Comparison of ENCODE assay signal across 28 cellular contexts in the genomic region with DNA sequence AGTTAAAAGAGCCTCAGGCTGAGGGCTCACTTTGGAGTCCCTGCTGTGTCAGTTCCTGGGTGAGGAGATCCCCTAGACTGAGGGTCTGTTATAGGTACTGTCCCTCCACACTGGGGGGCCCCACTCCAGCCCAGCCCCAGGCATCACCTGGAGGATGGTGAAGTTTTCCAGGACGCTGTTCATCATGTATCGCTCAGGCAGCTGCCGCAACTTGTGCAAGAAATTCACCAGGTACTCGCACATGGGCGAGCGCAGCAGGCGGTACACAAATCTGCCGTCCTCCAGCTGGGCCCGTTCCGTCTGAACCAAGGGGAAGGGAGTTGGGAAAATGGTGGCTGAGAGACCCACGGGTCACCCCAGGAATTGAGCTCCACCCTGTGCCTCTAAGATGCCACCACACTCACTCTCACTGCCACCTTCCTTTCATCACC. TPM values are rescaled to one million over a fixed set of nuclear protein-coding genes. Genes with fewer than 3 reads are reported as not detected.
DNase-seq lines count a peak whose midpoint lies in the region; TF ChIP-seq lines count a peak whose summit lies in the region.
"Had no signal": no experiment of that assay in that cellular context is flagged by ENCODE, and none has a peak within 500 bp of the region (broad histone marks: within the 10 kb centered on the region; RNA-seq: fewer than 3 reads in every experiment).

No MANE protein-coding gene starts in this region.

- no peak for DNase-seq in activated T-cell treated with anti-CD3 and anti-CD28 coated beads, Interleukin-2, amount 50 U/mL, for 24 hours
- DNase-seq in activated T-cell treated with anti-CD3 and anti-CD28 coated beads for 4 hours, result no peak
- peak; percentile 26 for DNase-seq in endodermal cell
- DNase-seq in spleen, result peak; percentile 75
- no peak for DNase-seq in NCI-H1092 (lab: John Stamatoyannopoulos, UW)
- DNase-seq in DMS 273 treated with DMSO at 0.1 percent for 48 hours (lab: John Stamatoyannopoulos, UW), result no peak
- no peak for DNase-seq in central memory CD4-positive, alpha-beta T cell
- DNase-seq: activated CD4-positive, alpha-beta T cell treated with anti-CD3 and anti-CD28 coated beads, Interleukin-2, amount 10 ng/mL, durations not matched to agents 24 days and 14 days; activated gamma-delta T cell treated with Interleukin-2 at 50 U/mL for 16 hours; amygdala; BE2C; caudate nucleus; hippocampal formation; NCI-H1417 treated with DMSO at 0.1 percent for 48 hours; NCI-H526; SHP77; stimulated activated CD4-positive, alpha-beta T cell treated with anti-CD3 and anti-CD28 coated beads, Interleukin-2, amount 100 ng/mL, for 48 hours; stomach; trophoblast cell had no signal

- no peak overlapping the region for H3K9ac ChIP-seq in endodermal cell (ENCODE audit: extremely low read depth, low read length, poor library complexity, severe bottlenecking)
- H3K9ac ChIP-seq: parathyroid adenoma had no signal

- 93% methylated on average over 11 of the region's 11 CpGs for WGBS in endodermal cell (ENCODE audit: insufficient coverage in 1 of 2, insufficient read length in 1 of 2), 2 experiments
- WGBS in spleen, 5 donors, result 88 to 93% (median 91%) methylated on average over 11 of the region's 11 CpGs

- TF ChIP-seq POLR2A in GM19193 (IDR thresholded peaks at IDR 0.05; ENCODE audit: extremely low read depth, insufficient read depth, insufficient read length), result peak; percentile 43
- TF ChIP-seq POLR2A in spleen (IDR thresholded peaks at IDR 0.05), result no peak

- no peaks in the 10 kb centered on the region for H3K9me3 Mint-ChIP-seq in activated T-cell treated with anti-CD3 and anti-CD28 coated beads, Interleukin-2, amount 50 U/mL, for 24 hours
- peaks cover 3% of the 10 kb centered on the region for H3K9me3 Mint-ChIP-seq in endodermal cell
- H3K9me3 Mint-ChIP-seq: activated CD4-positive, alpha-beta T cell treated with anti-CD3 and anti-CD28 coated beads, Interleukin-2, amount 10 ng/mL, durations not matched to agents 24 days and 14 days had no signal

- H3K36me3 Mint-ChIP-seq in activated T-cell treated with anti-CD3 and anti-CD28 coated beads, Interleukin-2, amount 50 U/mL, for 24 hours (ENCODE audit: low read depth), result peaks cover 35% of the 10 kb centered on the region
- H3K36me3 Mint-ChIP-seq in endodermal cell (ENCODE audit: low read depth), result peaks cover 73% of the 10 kb centered on the region

- H3K4me3 Mint-ChIP-seq in activated T-cell treated with anti-CD3 and anti-CD28 coated beads, Interleukin-2, amount 50 U/mL, for 24 hours, result no peak overlapping the region
- H3K4me3 Mint-ChIP-seq in endodermal cell, result no peak overlapping the region
- H3K4me3 Mint-ChIP-seq: activated CD4-positive, alpha-beta T cell treated with anti-CD3 and anti-CD28 coated beads, Interleukin-2, amount 10 ng/mL, durations not matched to agents 24 days and 14 days had no signal

- H3K27ac ChIP-seq in endodermal cell (ENCODE audit: low read depth, low read length) (no peak overlapping the region), spleen (peak overlapping the region in 1 of 8 donors; percentile 89)
- H3K27ac ChIP-seq: HL-60, parathyroid adenoma had no signal

- TF ChIP-seq CTCF in endodermal cell (conservative IDR thresholded peaks at IDR 0.05) (no peak), spleen (IDR thresholded peaks at IDR 0.05 in 8 of 11, conservative IDR thresholded peaks at IDR 0.05 in 3 of 11) (no peak)

- no peaks in the 10 kb centered on the region for H3K4me1 ChIP-seq in endodermal cell (ENCODE audit: control insufficient read depth, insufficient read depth, low read length)
- H3K4me1 ChIP-seq in spleen, result peaks cover 16 to 57% (median 43%) of the 10 kb centered on the region in 6 donors
- H3K4me1 ChIP-seq: BE2C had no signal

- no peaks in the 10 kb centered on the region for H3K27me3 Mint-ChIP-seq in activated T-cell treated with anti-CD3 and anti-CD28 coated beads, Interleukin-2, amount 50 U/mL, for 24 hours
- H3K27me3 Mint-ChIP-seq in endodermal cell (ENCODE audit: insufficient read depth), result peaks cover 11% of the 10 kb centered on the region
- H3K27me3 Mint-ChIP-seq: activated CD4-positive, alpha-beta T cell treated with anti-CD3 and anti-CD28 coated beads, Interleukin-2, amount 10 ng/mL, durations not matched to agents 24 days and 14 days had no signal

- H3K27me3 ChIP-seq in endodermal cell (ENCODE audit: control insufficient read depth, insufficient read depth, low read length, poor library complexity, severe bottlenecking), result peaks cover 4% of the 10 kb centered on the region
- no peaks in the 10 kb centered on the region for H3K27me3 ChIP-seq in spleen (replicated peaks in 1 of 7)
- H3K27me3 ChIP-seq: BE2C, stomach had no signal

- peak overlapping the region; percentile 6 for H3K27ac Mint-ChIP-seq in activated T-cell treated with anti-CD3 and anti-CD28 coated beads, Interleukin-2, amount 50 U/mL, for 24 hours
- H3K27ac Mint-ChIP-seq in endodermal cell, result no peak overlapping the region
- H3K27ac Mint-ChIP-seq: activated CD4-positive, alpha-beta T cell treated with anti-CD3 and anti-CD28 coated beads, Interleukin-2, amount 10 ng/mL, durations not matched to agents 24 days and 14 days had no signal

- H3K4me3 ChIP-seq in endodermal cell (ENCODE audit: low read length) (no peak overlapping the region), spleen (no peak overlapping the region)
- H3K4me3 ChIP-seq: stomach had no signal

- peaks cover 24% of the 10 kb centered on the region for H3K4me1 Mint-ChIP-seq in activated T-cell treated with anti-CD3 and anti-CD28 coated beads, Interleukin-2, amount 50 U/mL, for 24 hours (ENCODE audit: low read depth)
- H3K4me1 Mint-ChIP-seq in endodermal cell, result peaks cover 13% of the 10 kb centered on the region

- intact Hi-C loops in spleen (cut with DNase I; ENCODE audit: low total_unique reads), result no loop called here

- H3K36me3 ChIP-seq in endodermal cell (ENCODE audit: control insufficient read depth, insufficient read depth, low read length), result peaks cover 69% of the 10 kb centered on the region
- peaks cover 0 to 99% (median 52%) of the 10 kb centered on the region in 6 donors for H3K36me3 ChIP-seq in spleen
- H3K36me3 ChIP-seq: BE2C had no signal

- H3K9me3 ChIP-seq in endodermal cell (ENCODE audit: control insufficient read depth, low read length) (no peaks in the 10 kb centered on the region), spleen (no peaks in the 10 kb centered on the region)
- H3K9me3 ChIP-seq: BE2C, stomach had no signal

RNA-seq across cellular contexts. Expression of gene CD37, which starts 7.1 kb away (rescaled TPM):
- total RNA-seq in endodermal cell, result not detected
- polyA plus RNA-seq in endodermal cell (2013, experiment 1 of 2), result not detected
- not detected for polyA plus RNA-seq in endodermal cell (2013, experiment 2 of 2)
- total RNA-seq in spleen, result 100 to 1,000 TPM; 297 to 516 (median 398) TPM
- polyA plus RNA-seq in spleen, result 100 to 1,000 TPM; 401 to 452 (median 405) TPM
- total RNA-seq: G401, H1, MCF 10A had no signal
- polyA plus RNA-seq: H1, keratinocyte had no signal

RNA-seq across cellular contexts. Expression of gene SLC6A16, which starts 17.3 kb away (rescaled TPM):
- total RNA-seq in endodermal cell, result 1 to 10 TPM; 3.3 to 3.4 TPM
- polyA plus RNA-seq in endodermal cell (2013, experiment 1 of 2), result 6.1 TPM
- 4.9 TPM for polyA plus RNA-seq in endodermal cell (2013, experiment 2 of 2)
- 1 to 10 TPM; 2.1 to 6.9 (median 5.0) TPM for total RNA-seq in spleen
- polyA plus RNA-seq in spleen, result 1 to 10 TPM; 2.7 to 5.0 (median 2.7) TPM
- total RNA-seq: frontal cortex, G401, MCF 10A had no signal
- polyA plus RNA-seq: keratinocyte had no signal

RNA-seq across cellular contexts. Expression of gene TEAD2, which starts 19.9 kb away (rescaled TPM):
- total RNA-seq in endodermal cell, result 100 to 1,000 TPM; 142 to 166 TPM
- polyA plus RNA-seq in endodermal cell (2013, experiment 1 of 2), result 147 TPM
- 145 TPM for polyA plus RNA-seq in endodermal cell (2013, experiment 2 of 2)
- total RNA-seq in spleen, result 10 to 100 TPM in 6 of 7 donors, 1 to 10 TPM in 1; 8.9 to 24.7 (median 15.8) TPM
- 1 to 10 TPM; 5.8 to 8.4 (median 5.8) TPM for polyA plus RNA-seq in spleen
- total RNA-seq: activated CD4-positive, alpha-beta T cell treated with anti-CD3 and anti-CD28 coated beads, Interleukin-2, amount 10 ng/mL, durations not matched to agents 24 days and 14 days had no signal

RNA-seq across cellular contexts. Expression of gene DKKL1, which starts 21.4 kb away (rescaled TPM):
- 1 to 10 TPM; 1.8 to 2.1 TPM for total RNA-seq in endodermal cell
- 6.5 TPM for polyA plus RNA-seq in endodermal cell (2013, experiment 1 of 2)
- 3.4 TPM for polyA plus RNA-seq in endodermal cell (2013, experiment 2 of 2)
- total RNA-seq in spleen, result under 1 TPM in 2 of 7 donors, not detected in 5; 0.57 to 0.79 TPM
- 1 to 10 TPM in 1 of 3 donors, under 1 TPM in 1, not detected in 1; 0.57 to 1.1 TPM for polyA plus RNA-seq in spleen
- total RNA-seq: activated CD4-positive, alpha-beta T cell treated with anti-CD3 and anti-CD28 coated beads, Interleukin-2, amount 10 ng/mL, durations not matched to agents 24 days and 14 days; MCF 10A; stomach had no signal
- polyA plus RNA-seq: keratinocyte had no signal

RNA-seq across cellular contexts. Expression of gene KASH5, which starts 45.7 kb away (rescaled TPM):
- total RNA-seq in endodermal cell (under 1 TPM in 1 of 2 donors, not detected in 1; 0.13 TPM), spleen (under 1 TPM in 1 of 7 donors, not detected in 6; 0.41 TPM)
- not detected for polyA plus RNA-seq in endodermal cell (2013, experiment 1 of 2)
- polyA plus RNA-seq in endodermal cell (2013, experiment 2 of 2), result not detected
- under 1 TPM; 0.11 to 0.32 (median 0.19) TPM for polyA plus RNA-seq in spleen
- total RNA-seq: activated CD4-positive, alpha-beta T cell treated with anti-CD3 and anti-CD28 coated beads, Interleukin-2, amount 10 ng/mL, durations not matched to agents 24 days and 14 days; esophagus mucosa; frontal cortex; G401; MCF 10A had no signal
- polyA plus RNA-seq: keratinocyte had no signal

Comparison
In these comparisons a context has a peak if more than half of its experiments do, and no peak if none do; other contexts are left out.
1. DNase-seq: peak in endodermal cell (single experiment) and spleen (single experiment); none in activated T-cell treated with anti-CD3 and anti-CD28 coated beads, Interleukin-2, amount 50 U/mL, for 24 hours (single experiment), activated T-cell treated with anti-CD3 and anti-CD28 coated beads for 4 hours (single experiment), NCI-H1092 (single experiment), DMS 273 treated with DMSO at 0.1 percent for 48 hours (single experiment) and central memory CD4-positive, alpha-beta T cell (single experiment).
2. RNA of gene CD37, which starts 7.1 kb away (total RNA-seq): 297 to 516 TPM in spleen; not detected in endodermal cell; every median in the first group is over 100 times any median in the second.
3. RNA of gene TEAD2, which starts 19.9 kb away (total RNA-seq): 142 to 166 TPM in endodermal cell; 8.9 to 24.7 TPM in spleen; every median in the first group is over 4 times any median in the second.